11 cellular contexts compared by ENCODE assay signal in genomic region chr7:66352071-66352470, GRCh38.
DNase-seq lines count a peak whose midpoint lies in the region; ATAC-seq, FAIRE-seq and TF ChIP-seq lines count a peak whose summit lies in the region.
"Had no signal": no experiment of that assay in that cellular context is flagged by ENCODE, and none has a peak within 500 bp of the region (broad histone marks: within the 10 kb centered on the region; RNA-seq: fewer than 3 reads in every experiment).

No MANE protein-coding gene starts in this region.

- H4K20me1 ChIP-seq in HepG2 (ENCODE audit: insufficient read depth, low read length): no peaks in the 10 kb centered on the region

- H3K36me3 ChIP-seq in HepG2 (replicated peaks in 1 of 2; ENCODE audit: control insufficient read depth in 1 of 2, insufficient read depth in 2 of 2, low read length in 2 of 2): peaks cover 1 to 3% of the 10 kb centered on the region in 2 experiments; a peak in 1 of 5 replicates
- H3K36me3 ChIP-seq: vagina had no signal

- CTCF ChIA-PET in AG04450 (lab: Charles Lee) (no interaction called here), HepG2 (lab: Yijun Ruan, JAX; ENCODE audit: low intra/inter-chr PET ratio, low total read pairs) (no interaction called here)

- WGBS in HepG2 (ENCODE audit: low lambda C conversion rate): 50% methylated on average over 4 of the region's 4 CpGs

- H2AFZ ChIP-seq in HepG2 (ENCODE audit: low read length): no peak overlapping the region

- in situ Hi-C loops in HepG2 (cut with HindIII; ENCODE audit: extremely low pct_ligation_motif_present, low pct_unique_long_range_greater_than_20kb): no loop called here

- H3K4me1 ChIP-seq in HepG2 (ENCODE audit: insufficient read depth, low read length): peaks cover 39% of the 10 kb centered on the region

- POLR2A ChIA-PET in AG04450 (lab: Yijun Ruan, JAX): no interaction called here
- POLR2A ChIA-PET in HepG2 (lab: Yijun Ruan, JAX): no interaction called here

- FAIRE-seq in HepG2 (lab: Jason Lieb, UNC): peak; percentile 4

- no peaks in the 10 kb centered on the region for H3K79me2 ChIP-seq in HepG2 (ENCODE audit: insufficient read depth, low read length)

- H3K9me3 Mint-ChIP-seq in chondrocyte (ENCODE audit: low read depth): no peaks in the 10 kb centered on the region
- H3K9me3 Mint-ChIP-seq: memory B cell had no signal

- ATAC-seq in HepG2: peak; percentile 77
- ATAC-seq in GM19397 (IDR thresholded peaks at IDR 0.05; ENCODE audit: unreplicated experiment): no peak
- no peak for ATAC-seq in GM21723 (IDR thresholded peaks at IDR 0.05; ENCODE audit: unreplicated experiment)

- peaks cover 2% of the 10 kb centered on the region for H3K36me3 Mint-ChIP-seq in chondrocyte (ENCODE audit: low read depth)

- no TSS peak for BruUV-seq in HepG2 (replicated peaks; lab: Mats Ljungman, UMichigan)

- peaks cover 57% of the 10 kb centered on the region for H3K4me1 Mint-ChIP-seq in chondrocyte (ENCODE audit: low read depth)

- H3K27ac ChIP-seq in AG04450 (ENCODE audit: low read depth, low read length) (peak overlapping the region; percentile 3), HepG2 (ENCODE audit: extremely low read length, insufficient read depth, low read length) (peak overlapping the region; percentile 32)
- H3K27ac ChIP-seq: coronary artery, vagina had no signal

- no peak overlapping the region for H3K4me3 Mint-ChIP-seq in chondrocyte (ENCODE audit: unreplicated experiment)
- H3K4me3 Mint-ChIP-seq: memory B cell had no signal

- DNase-seq in AG04450 (ENCODE audit: low read depth, low spot score) (no peak), LNCaP clone FGC (ENCODE audit: low read depth) (no peak), chondrocyte (ENCODE audit: low spot score) (no peak), HepG2 (ENCODE audit: low spot score) (no peak), NCI-H128 (lab: John Stamatoyannopoulos, UW; ENCODE audit: unreplicated experiment) (no peak)
- DNase-seq in stimulated activated naive CD4-positive, alpha-beta T cell (lab: John Stamatoyannopoulos, UW): no peak

- no peak overlapping the region for H3K9ac ChIP-seq in HepG2 (ENCODE audit: insufficient read depth, low read depth, low read length)

- H3K9me3 ChIP-seq in AG04450 (ENCODE audit: control insufficient read depth, insufficient read depth, low read length): 0 out of 2 replicates have a peak, but pooled peaks cover 1% of the 10 kb centered on the region
- no peaks in the 10 kb centered on the region for H3K9me3 ChIP-seq in HepG2 (ENCODE audit: low read length)
- H3K9me3 ChIP-seq: vagina had no signal

- H3K4me2 ChIP-seq in HepG2 (ENCODE audit: low read depth, low read length): no peak overlapping the region

- TF ChIP-seq POLR2A in HepG2 (IDR thresholded peaks at IDR 0.05; ENCODE audit: insufficient read depth in 1 of 2, low read depth in 2 of 2, low read length in 2 of 2): no peak

- TF ChIP-seq EP300 in HepG2 (IDR thresholded peaks at IDR 0.05; ENCODE audit: low read depth in 2 of 2, low read length in 2 of 2) (no peak), HepG2 (CRISPR knock-in tag; IDR thresholded peaks at IDR 0.05; ENCODE audit: borderline replicate concordance) (no peak)

- TF ChIP-seq RAD21 in HepG2 (CRISPR knock-in tag; IDR thresholded peaks at IDR 0.05): no peak

- no peak overlapping the region for H3K4me3 ChIP-seq in AG04450 (ENCODE audit: low read depth, low read length)
- no peak overlapping the region for H3K4me3 ChIP-seq in LNCaP clone FGC (ENCODE audit: low read depth, low read length)
- H3K4me3 ChIP-seq in HepG2 (replicated peaks in 1 of 3; ENCODE audit: insufficient read depth in 1 of 3, low read depth in 2 of 3, low read length in 3 of 3): no peak overlapping the region
- H3K4me3 ChIP-seq: coronary artery, vagina had no signal

- H3K27me3 Mint-ChIP-seq in chondrocyte (ENCODE audit: low read depth): no peaks in the 10 kb centered on the region
- H3K27me3 Mint-ChIP-seq: memory B cell had no signal

- intact Hi-C loops in HepG2 (cut with micrococcal nuclease; ENCODE audit: unreplicated experiment): no loop called here

- no peaks in the 10 kb centered on the region for H3K27me3 ChIP-seq in AG04450 (ENCODE audit: control insufficient read depth, insufficient read depth, low read length)
- no peaks in the 10 kb centered on the region for H3K27me3 ChIP-seq in HepG2 (ENCODE audit: control insufficient read depth in 1 of 2, insufficient read depth in 2 of 2, low read length in 2 of 2)
- H3K27me3 ChIP-seq: vagina had no signal

- TF ChIP-seq CTCF in AG04450 (IDR thresholded peaks at IDR 0.05; ENCODE audit: low read depth, low read length): peak; percentile 13; the same call in 1 of the 2 replicates
- peak; percentile 18; the same call in 1 of the 2 replicates for TF ChIP-seq CTCF in LNCaP clone FGC (IDR thresholded peaks at IDR 0.05; ENCODE audit: control insufficient read depth, extremely low read depth, insufficient read depth)
- TF ChIP-seq CTCF in chondrocyte (IDR thresholded peaks at IDR 0.05): peak; percentile 31
- peak; percentile 32 for TF ChIP-seq CTCF in HepG2 (CRISPR knock-in tag; IDR thresholded peaks at IDR 0.05)

- H3K27ac Mint-ChIP-seq in chondrocyte (ENCODE audit: unreplicated experiment): peak overlapping the region; percentile 36
- H3K27ac Mint-ChIP-seq: memory B cell had no signal

TF ChIP-seq in HepG2, 621 proteins besides CTCF, POLR2A, EP300 and RAD21 (continues in another document):
- no peak for TF ChIP-seq ZNF777 (CRISPR knock-in tag; IDR thresholded peaks at IDR 0.05)
- TF ChIP-seq BCLAF1 (IDR thresholded peaks at IDR 0.05): no peak
- TF ChIP-seq KLF9 (CRISPR knock-in tag; IDR thresholded peaks at IDR 0.05; ENCODE audit: low read depth): no peak
- peak; percentile 15; the same call in 1 of the 2 replicates for TF ChIP-seq SAP130 (CRISPR knock-in tag; IDR thresholded peaks at IDR 0.05; ENCODE audit: low read depth)
- TF ChIP-seq DBP (CRISPR knock-in tag; IDR thresholded peaks at IDR 0.05; ENCODE audit: not compliant biosample characterization): no peak
- TF ChIP-seq, protein P1, sequence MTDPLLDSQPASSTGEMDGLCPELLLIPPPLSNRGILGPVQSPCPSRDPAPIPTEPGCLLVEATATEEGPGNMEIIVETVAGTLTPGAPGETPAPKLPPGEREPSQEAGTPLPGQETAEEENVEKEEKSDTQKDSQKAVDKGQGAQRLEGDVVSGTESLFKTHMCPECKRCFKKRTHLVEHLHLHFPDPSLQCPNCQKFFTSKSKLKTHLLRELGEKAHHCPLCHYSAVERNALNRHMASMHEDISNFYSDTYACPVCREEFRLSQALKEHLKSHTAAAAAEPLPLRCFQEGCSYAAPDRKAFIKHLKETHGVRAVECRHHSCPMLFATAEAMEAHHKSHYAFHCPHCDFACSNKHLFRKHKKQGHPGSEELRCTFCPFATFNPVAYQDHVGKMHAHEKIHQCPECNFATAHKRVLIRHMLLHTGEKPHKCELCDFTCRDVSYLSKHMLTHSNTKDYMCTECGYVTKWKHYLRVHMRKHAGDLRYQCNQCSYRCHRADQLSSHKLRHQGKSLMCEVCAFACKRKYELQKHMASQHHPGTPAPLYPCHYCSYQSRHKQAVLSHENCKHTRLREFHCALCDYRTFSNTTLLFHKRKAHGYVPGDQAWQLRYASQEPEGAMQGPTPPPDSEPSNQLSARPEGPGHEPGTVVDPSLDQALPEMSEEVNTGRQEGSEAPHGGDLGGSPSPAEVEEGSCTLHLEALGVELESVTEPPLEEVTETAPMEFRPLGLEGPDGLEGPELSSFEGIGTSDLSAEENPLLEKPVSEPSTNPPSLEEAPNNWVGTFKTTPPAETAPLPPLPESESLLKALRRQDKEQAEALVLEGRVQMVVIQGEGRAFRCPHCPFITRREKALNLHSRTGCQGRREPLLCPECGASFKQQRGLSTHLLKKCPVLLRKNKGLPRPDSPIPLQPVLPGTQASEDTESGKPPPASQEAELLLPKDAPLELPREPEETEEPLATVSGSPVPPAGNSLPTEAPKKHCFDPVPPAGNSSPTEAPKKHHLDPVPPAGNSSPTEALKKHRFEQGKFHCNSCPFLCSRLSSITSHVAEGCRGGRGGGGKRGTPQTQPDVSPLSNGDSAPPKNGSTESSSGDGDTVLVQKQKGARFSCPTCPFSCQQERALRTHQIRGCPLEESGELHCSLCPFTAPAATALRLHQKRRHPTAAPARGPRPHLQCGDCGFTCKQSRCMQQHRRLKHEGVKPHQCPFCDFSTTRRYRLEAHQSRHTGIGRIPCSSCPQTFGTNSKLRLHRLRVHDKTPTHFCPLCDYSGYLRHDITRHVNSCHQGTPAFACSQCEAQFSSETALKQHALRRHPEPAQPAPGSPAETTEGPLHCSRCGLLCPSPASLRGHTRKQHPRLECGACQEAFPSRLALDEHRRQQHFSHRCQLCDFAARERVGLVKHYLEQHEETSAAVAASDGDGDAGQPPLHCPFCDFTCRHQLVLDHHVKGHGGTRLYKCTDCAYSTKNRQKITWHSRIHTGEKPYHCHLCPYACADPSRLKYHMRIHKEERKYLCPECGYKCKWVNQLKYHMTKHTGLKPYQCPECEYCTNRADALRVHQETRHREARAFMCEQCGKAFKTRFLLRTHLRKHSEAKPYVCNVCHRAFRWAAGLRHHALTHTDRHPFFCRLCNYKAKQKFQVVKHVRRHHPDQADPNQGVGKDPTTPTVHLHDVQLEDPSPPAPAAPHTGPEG (CRISPR knock-in tag; IDR thresholded peaks at IDR 0.05): no peak
